1 cellular context compared by ENCODE assay signal in genomic region chr16:57106767-57107166, GRCh38.
TF ChIP-seq lines count a peak whose summit lies in the region.

No MANE protein-coding gene starts in this region.

TF ChIP-seq in GM12878, 131 proteins besides CTCF, POLR2A, EP300 and RAD21 (continued from another document):
- TF ChIP-seq CBX3 (IDR thresholded peaks at IDR 0.05; ENCODE audit: borderline replicate concordance, low read depth) (no peak), ZNF592 (IDR thresholded peaks at IDR 0.05) (no peak)
- TF ChIP-seq, protein P1, sequence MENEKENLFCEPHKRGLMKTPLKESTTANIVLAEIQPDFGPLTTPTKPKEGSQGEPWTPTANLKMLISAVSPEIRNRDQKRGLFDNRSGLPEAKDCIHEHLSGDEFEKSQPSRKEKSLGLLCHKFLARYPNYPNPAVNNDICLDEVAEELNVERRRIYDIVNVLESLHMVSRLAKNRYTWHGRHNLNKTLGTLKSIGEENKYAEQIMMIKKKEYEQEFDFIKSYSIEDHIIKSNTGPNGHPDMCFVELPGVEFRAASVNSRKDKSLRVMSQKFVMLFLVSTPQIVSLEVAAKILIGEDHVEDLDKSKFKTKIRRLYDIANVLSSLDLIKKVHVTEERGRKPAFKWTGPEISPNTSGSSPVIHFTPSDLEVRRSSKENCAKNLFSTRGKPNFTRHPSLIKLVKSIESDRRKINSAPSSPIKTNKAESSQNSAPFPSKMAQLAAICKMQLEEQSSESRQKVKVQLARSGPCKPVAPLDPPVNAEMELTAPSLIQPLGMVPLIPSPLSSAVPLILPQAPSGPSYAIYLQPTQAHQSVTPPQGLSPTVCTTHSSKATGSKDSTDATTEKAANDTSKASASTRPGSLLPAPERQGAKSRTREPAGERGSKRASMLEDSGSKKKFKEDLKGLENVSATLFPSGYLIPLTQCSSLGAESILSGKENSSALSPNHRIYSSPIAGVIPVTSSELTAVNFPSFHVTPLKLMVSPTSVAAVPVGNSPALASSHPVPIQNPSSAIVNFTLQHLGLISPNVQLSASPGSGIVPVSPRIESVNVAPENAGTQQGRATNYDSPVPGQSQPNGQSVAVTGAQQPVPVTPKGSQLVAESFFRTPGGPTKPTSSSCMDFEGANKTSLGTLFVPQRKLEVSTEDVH (IDR thresholded peaks at IDR 0.05; ENCODE audit: low read depth, partially characterized antibody) = no peak
